ENCODE assay signal across 13 cellular contexts in the genomic region with DNA sequence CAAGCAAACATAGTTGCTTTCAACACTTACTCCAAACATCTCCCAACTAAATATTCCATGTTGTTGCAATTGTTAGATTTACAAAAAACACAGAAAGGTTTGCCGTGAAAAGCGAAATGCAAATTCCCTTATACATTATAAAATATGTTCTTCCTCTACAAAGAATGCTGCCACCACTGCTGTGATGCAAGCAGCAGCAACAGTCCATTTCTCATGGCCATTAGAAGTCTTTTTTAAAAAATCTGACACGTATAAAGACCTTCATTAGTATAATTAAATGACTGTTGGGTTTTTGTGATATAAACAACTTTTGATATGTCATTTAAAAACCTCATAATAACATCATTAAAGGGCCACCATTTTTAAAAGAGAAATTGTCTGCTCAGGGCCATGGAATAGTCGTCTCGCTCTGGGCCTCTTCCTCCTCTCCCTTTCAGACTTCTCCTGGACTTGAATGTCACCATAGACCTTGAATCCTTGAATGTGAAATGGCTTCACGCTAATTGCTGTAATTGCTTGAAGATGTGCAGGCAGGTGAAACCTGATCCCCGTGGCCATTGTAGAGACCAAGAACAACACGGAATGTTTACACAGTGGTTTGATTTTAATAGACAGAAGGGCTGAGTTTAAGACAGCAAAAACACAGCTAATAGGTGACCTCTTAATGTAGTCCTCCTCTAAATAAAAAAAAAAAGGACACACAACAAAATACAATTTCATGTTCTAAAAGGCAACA.
DNase-seq lines count a peak whose midpoint lies in the region; ATAC-seq, FAIRE-seq and TF ChIP-seq lines count a peak whose summit lies in the region.
"Had no signal": no experiment of that assay in that cellular context is flagged by ENCODE, and none has a peak within 500 bp of the region (broad histone marks: within the 10 kb centered on the region; RNA-seq: fewer than 3 reads in every experiment).

No MANE protein-coding gene starts in this region.

- H3K4me3 ChIP-seq in effector memory CD4-positive, alpha-beta T cell (ENCODE audit: insufficient read depth, low read depth, low read length, poor library complexity, severe bottlenecking), result no peak overlapping the region

- H3K4me3 Mint-ChIP-seq in CD4-positive, alpha-beta T cell, result peak overlapping the region; percentile 9
- no peak overlapping the region for H3K4me3 Mint-ChIP-seq in memory B cell
- H3K4me3 Mint-ChIP-seq: activated T-cell treated with anti-CD3 and anti-CD28 coated beads, Interleukin-2, amount 50 U/mL, for 4 hours; HFFc6; neural crest cell had no signal

- POLR2A ChIA-PET in CD4-positive, alpha-beta T cell (lab: Charles Lee), result interaction anchor here (0.6 to 5.2 kb wide), 7 partner anchors 8 to 450 kb away, joined by 3 to 70 read pairs (median 3); a partner anchor contains a TSS

- H3K27me3 Mint-ChIP-seq in CD4-positive, alpha-beta T cell, result no peaks in the 10 kb centered on the region
- H3K27me3 Mint-ChIP-seq in memory B cell, result no peaks in the 10 kb centered on the region

- intact Hi-C loops in CD4-positive, alpha-beta T cell (cut with DNase I, micrococcal nuclease), result loop anchor here in 1 of 2 experiments (5.0 kb wide), 3 partner anchors 39 to 449 kb away; a partner anchor contains a TSS

- no peak for ATAC-seq in CD4-positive, alpha-beta T cell (ENCODE audit: poor library complexity)
- ATAC-seq in memory B cell (ENCODE audit: low read depth), result no peak
- ATAC-seq in GM19467 (IDR thresholded peaks at IDR 0.05; ENCODE audit: unreplicated experiment), result no peak
- ATAC-seq: activated T-cell treated with anti-CD3 and anti-CD28 coated beads, Interleukin-2, amount 50 U/mL, for 4 hours had no signal

- H3K27ac ChIP-seq in CD4-positive, alpha-beta T cell (ENCODE audit: low read depth, low read length), result no peak overlapping the region
- no peak overlapping the region for H3K27ac ChIP-seq in effector memory CD4-positive, alpha-beta T cell (ENCODE audit: insufficient read depth, low read length, poor library complexity, severe bottlenecking)

- CTCF ChIA-PET in CD4-positive, alpha-beta T cell (lab: Charles Lee), result interaction anchor here (0.6 to 0.7 kb wide), 2 partner anchors 162 to 164 kb away, joined by 3 to 4 read pairs; no protein-coding TSS in a partner anchor

- no peak for DNase-seq in CD4-positive, alpha-beta T cell
- DNase-seq in H4 (ENCODE audit: low spot score), result peak; percentile 21
- peak; percentile 82 for DNase-seq in SK-N-DZ (ENCODE audit: low spot score)
- no peak for DNase-seq in memory B cell (ENCODE audit: low spot score in 2 of 2)
- DNase-seq in foreskin melanocyte, result no peak
- DNase-seq in GM19239 (ENCODE audit: insufficient read length, low spot score), result no peak
- no peak for DNase-seq in effector memory CD4-positive, alpha-beta T cell
- DNase-seq: activated T-cell treated with anti-CD3 and anti-CD28 coated beads, Interleukin-2, amount 50 U/mL, for 4 hours; HFFc6; hypothalamus; NCI-H1694 had no signal

- no peak for FAIRE-seq in GM19239 (lab: Jason Lieb, UNC)

- no peaks in the 10 kb centered on the region for H3K9me3 ChIP-seq in CD4-positive, alpha-beta T cell (ENCODE audit: control insufficient read depth, low read length)
- H3K9me3 ChIP-seq in effector memory CD4-positive, alpha-beta T cell (ENCODE audit: control insufficient read depth, low read length), result no peaks in the 10 kb centered on the region

- peaks cover 38% of the 10 kb centered on the region for H3K36me3 Mint-ChIP-seq in CD4-positive, alpha-beta T cell (ENCODE audit: low read depth)
- H3K36me3 Mint-ChIP-seq in memory B cell, result no peaks in the 10 kb centered on the region

- peaks cover 95% of the 10 kb centered on the region for H3K4me1 Mint-ChIP-seq in CD4-positive, alpha-beta T cell (ENCODE audit: low read depth)
- peaks cover 39% of the 10 kb centered on the region for H3K4me1 Mint-ChIP-seq in memory B cell

- H3K27ac Mint-ChIP-seq in CD4-positive, alpha-beta T cell, result peak overlapping the region; percentile 98
- H3K27ac Mint-ChIP-seq in memory B cell, result peak overlapping the region; percentile 73
- H3K27ac Mint-ChIP-seq: HFFc6 had no signal

- H3K36me3 ChIP-seq in effector memory CD4-positive, alpha-beta T cell (ENCODE audit: control insufficient read depth, insufficient read depth, low read length), result no peaks in the 10 kb centered on the region

- no peak for TF ChIP-seq CTCF in CD4-positive, alpha-beta T cell (IDR thresholded peaks at IDR 0.05)

- no peaks in the 10 kb centered on the region for H3K27me3 ChIP-seq in CD4-positive, alpha-beta T cell (ENCODE audit: control insufficient read depth, insufficient read depth, low read length)
- H3K27me3 ChIP-seq in effector memory CD4-positive, alpha-beta T cell (replicated peaks; ENCODE audit: control insufficient read depth, insufficient read depth, low read length, poor library complexity, severe bottlenecking), result no peaks in the 10 kb centered on the region

- no peaks in the 10 kb centered on the region for H3K9me3 Mint-ChIP-seq in CD4-positive, alpha-beta T cell
- H3K9me3 Mint-ChIP-seq in memory B cell, result no peaks in the 10 kb centered on the region
- H3K9me3 Mint-ChIP-seq: activated T-cell treated with anti-CD3 and anti-CD28 coated beads, Interleukin-2, amount 50 U/mL, for 4 hours; HFFc6; neural crest cell had no signal

- peaks cover 25% of the 10 kb centered on the region for H3K4me1 ChIP-seq in effector memory CD4-positive, alpha-beta T cell (ENCODE audit: control insufficient read depth, insufficient read depth, low read length, poor library complexity, severe bottlenecking)

Comparison
In these comparisons a context has a peak if more than half of its experiments do, and no peak if none do; other contexts are left out.
1. DNase-seq: peak in H4 (single experiment) and SK-N-DZ (single experiment); none in CD4-positive, alpha-beta T cell (0 of 10), memory B cell (0 of 2), foreskin melanocyte (single experiment), GM19239 (single experiment) and effector memory CD4-positive, alpha-beta T cell (0 of 3).